ENCODE assay signal across 2 cellular contexts in the genomic region with DNA sequence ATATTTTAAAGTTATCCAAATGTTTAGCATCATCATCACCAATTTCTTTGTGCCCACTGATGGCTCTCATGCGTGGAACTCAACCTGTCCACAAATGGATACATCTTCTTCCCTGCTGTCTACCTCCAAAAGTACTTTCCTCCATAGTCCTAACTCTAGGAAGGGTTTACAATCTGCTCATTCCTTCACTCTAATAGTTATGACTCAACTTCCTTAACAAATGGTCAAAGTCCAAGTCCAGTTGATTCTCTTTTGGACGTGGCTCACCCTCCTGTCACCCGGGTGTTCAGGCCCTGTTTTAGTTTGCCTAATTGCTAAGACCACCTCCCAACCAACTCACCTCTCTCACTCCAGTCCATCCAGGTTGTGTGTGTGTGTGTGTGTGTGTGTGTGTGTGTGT.
TF ChIP-seq lines count a peak whose summit lies in the region.

No MANE protein-coding gene starts in this region.

TF ChIP-seq in IMR-90, 13 proteins besides CTCF, POLR2A, EP300 and RAD21:
- TF ChIP-seq CHD1 (IDR thresholded peaks at IDR 0.05; ENCODE audit: low read depth, low read length) (no peak), MAFK (IDR thresholded peaks at IDR 0.05; ENCODE audit: low read depth, low read length) (no peak), FOS (IDR thresholded peaks at IDR 0.05; ENCODE audit: low read depth, low read length) (no peak), RCOR1 (IDR thresholded peaks at IDR 0.05; ENCODE audit: insufficient replicate concordance, low read length) (no peak), BHLHE40 (IDR thresholded peaks at IDR 0.05; ENCODE audit: low read depth, low read length) (no peak), RFX5 (IDR thresholded peaks at IDR 0.05; ENCODE audit: low read depth, low read length) (no peak), MAZ (IDR thresholded peaks at IDR 0.05; ENCODE audit: borderline replicate concordance, low read depth, low read length) (no peak), SMC3 (IDR thresholded peaks at IDR 0.05; ENCODE audit: low read depth, low read length) (no peak), MXI1 (IDR thresholded peaks at IDR 0.05; ENCODE audit: borderline replicate concordance, low read depth, low read length) (no peak), CEBPB (IDR thresholded peaks at IDR 0.05; ENCODE audit: low read depth, low read length) (no peak), NFE2L2 (IDR thresholded peaks at IDR 0.05; ENCODE audit: low read depth, low read length) (no peak)
- TF ChIP-seq, protein P1, sequence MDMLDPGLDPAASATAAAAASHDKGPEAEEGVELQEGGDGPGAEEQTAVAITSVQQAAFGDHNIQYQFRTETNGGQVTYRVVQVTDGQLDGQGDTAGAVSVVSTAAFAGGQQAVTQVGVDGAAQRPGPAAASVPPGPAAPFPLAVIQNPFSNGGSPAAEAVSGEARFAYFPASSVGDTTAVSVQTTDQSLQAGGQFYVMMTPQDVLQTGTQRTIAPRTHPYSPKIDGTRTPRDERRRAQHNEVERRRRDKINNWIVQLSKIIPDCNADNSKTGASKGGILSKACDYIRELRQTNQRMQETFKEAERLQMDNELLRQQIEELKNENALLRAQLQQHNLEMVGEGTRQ (IDR thresholded peaks at IDR 0.05; ENCODE audit: low read depth, low read length), result no peak
- TF ChIP-seq, protein P2, sequence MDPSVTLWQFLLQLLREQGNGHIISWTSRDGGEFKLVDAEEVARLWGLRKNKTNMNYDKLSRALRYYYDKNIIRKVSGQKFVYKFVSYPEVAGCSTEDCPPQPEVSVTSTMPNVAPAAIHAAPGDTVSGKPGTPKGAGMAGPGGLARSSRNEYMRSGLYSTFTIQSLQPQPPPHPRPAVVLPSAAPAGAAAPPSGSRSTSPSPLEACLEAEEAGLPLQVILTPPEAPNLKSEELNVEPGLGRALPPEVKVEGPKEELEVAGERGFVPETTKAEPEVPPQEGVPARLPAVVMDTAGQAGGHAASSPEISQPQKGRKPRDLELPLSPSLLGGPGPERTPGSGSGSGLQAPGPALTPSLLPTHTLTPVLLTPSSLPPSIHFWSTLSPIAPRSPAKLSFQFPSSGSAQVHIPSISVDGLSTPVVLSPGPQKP (IDR thresholded peaks at IDR 0.05; ENCODE audit: borderline replicate concordance, low read depth, low read length), result no peak

TF ChIP-seq in GM23338, 12 proteins besides CTCF, POLR2A, EP300 and RAD21:
- TF ChIP-seq, protein P3, sequence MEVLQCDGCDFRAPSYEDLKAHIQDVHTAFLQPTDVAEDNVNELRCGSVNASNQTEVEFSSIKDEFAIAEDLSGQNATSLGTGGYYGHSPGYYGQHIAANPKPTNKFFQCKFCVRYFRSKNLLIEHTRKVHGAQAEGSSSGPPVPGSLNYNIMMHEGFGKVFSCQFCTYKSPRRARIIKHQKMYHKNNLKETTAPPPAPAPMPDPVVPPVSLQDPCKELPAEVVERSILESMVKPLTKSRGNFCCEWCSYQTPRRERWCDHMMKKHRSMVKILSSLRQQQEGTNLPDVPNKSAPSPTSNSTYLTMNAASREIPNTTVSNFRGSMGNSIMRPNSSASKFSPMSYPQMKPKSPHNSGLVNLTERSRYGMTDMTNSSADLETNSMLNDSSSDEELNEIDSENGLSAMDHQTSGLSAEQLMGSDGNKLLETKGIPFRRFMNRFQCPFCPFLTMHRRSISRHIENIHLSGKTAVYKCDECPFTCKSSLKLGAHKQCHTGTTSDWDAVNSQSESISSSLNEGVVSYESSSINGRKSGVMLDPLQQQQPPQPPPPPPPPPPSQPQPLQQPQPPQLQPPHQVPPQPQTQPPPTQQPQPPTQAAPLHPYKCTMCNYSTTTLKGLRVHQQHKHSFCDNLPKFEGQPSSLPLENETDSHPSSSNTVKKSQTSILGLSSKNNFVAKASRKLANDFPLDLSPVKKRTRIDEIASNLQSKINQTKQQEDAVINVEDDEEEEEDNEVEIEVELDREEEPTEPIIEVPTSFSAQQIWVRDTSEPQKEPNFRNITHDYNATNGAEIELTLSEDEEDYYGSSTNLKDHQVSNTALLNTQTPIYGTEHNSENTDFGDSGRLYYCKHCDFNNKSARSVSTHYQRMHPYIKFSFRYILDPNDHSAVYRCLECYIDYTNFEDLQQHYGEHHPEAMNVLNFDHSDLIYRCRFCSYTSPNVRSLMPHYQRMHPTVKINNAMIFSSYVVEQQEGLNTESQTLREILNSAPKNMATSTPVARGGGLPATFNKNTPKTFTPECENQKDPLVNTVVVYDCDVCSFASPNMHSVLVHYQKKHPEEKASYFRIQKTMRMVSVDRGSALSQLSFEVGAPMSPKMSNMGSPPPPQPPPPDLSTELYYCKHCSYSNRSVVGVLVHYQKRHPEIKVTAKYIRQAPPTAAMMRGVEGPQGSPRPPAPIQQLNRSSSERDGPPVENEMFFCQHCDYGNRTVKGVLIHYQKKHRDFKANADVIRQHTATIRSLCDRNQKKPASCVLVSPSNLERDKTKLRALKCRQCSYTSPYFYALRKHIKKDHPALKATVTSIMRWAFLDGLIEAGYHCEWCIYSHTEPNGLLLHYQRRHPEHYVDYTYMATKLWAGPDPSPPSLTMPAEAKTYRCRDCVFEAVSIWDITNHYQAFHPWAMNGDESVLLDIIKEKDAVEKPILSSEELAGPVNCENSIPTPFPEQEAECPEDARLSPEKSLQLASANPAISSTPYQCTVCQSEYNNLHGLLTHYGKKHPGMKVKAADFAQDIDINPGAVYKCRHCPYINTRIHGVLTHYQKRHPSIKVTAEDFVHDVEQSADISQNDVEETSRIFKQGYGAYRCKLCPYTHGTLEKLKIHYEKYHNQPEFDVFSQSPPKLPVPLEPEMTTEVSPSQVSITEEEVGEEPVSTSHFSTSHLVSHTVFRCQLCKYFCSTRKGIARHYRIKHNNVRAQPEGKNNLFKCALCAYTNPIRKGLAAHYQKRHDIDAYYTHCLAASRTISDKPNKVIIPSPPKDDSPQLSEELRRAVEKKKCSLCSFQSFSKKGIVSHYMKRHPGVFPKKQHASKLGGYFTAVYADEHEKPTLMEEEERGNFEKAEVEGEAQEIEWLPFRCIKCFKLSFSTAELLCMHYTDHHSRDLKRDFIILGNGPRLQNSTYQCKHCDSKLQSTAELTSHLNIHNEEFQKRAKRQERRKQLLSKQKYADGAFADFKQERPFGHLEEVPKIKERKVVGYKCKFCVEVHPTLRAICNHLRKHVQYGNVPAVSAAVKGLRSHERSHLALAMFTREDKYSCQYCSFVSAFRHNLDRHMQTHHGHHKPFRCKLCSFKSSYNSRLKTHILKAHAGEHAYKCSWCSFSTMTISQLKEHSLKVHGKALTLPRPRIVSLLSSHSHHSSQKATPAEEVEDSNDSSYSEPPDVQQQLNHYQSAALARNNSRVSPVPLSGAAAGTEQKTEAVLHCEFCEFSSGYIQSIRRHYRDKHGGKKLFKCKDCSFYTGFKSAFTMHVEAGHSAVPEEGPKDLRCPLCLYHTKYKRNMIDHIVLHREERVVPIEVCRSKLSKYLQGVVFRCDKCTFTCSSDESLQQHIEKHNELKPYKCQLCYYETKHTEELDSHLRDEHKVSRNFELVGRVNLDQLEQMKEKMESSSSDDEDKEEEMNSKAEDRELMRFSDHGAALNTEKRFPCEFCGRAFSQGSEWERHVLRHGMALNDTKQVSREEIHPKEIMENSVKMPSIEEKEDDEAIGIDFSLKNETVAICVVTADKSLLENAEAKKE (CRISPR knock-in tag; IDR thresholded peaks at IDR 0.05), result no peak
- TF ChIP-seq JUNB (IDR thresholded peaks at IDR 0.05; ENCODE audit: unreplicated experiment) (no peak), ZNF331 (CRISPR knock-in tag; IDR thresholded peaks at IDR 0.05; ENCODE audit: low read depth) (no peak)
TF ChIP-seq in GM23338: peak in this region for 0.
